18 cellular contexts compared by ENCODE assay signal in the genomic region with DNA sequence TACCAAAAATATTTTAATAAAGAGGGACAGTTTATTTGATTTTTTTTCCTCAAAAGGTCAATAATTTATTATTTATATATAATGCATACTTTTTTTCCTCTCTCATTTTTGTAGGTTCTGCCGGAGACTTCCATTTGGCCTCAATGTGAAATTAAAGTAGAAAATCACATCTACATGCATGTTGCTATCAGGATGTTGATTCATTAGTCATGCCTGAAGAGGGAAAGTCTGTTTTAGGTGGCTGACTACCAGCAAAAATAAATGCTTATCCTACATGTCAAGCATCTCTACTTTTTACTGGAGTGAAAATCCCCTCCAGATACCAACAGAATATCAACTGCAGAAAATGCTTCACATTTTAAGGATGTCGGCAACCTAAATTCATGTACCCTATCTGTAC. TPM values are rescaled to one million over a fixed set of nuclear protein-coding genes. Genes with fewer than 3 reads are reported as not detected.
A peak's percentile ranks its signal among the peaks of the same experiment; 100 is the strongest.
DNase-seq lines count a peak whose midpoint lies in the region; ATAC-seq and TF ChIP-seq lines count a peak whose summit lies in the region.
"Had no signal": no experiment of that assay in that cellular context is flagged by ENCODE, and none has a peak within 500 bp of the region (broad histone marks: within the 10 kb centered on the region; RNA-seq: fewer than 3 reads in every experiment).

No MANE protein-coding gene starts in this region.

- H3K4me1 ChIP-seq in GM23248 (ENCODE audit: insufficient read depth) (peaks cover 12% of the 10 kb centered on the region; the same call in 1 of the 2 replicates), skeletal muscle satellite cell (ENCODE audit: control insufficient read depth, insufficient read depth, low read length) (peaks cover 12% of the 10 kb centered on the region)

- H2AFZ ChIP-seq in GM23248: no peak overlapping the region
- H2AFZ ChIP-seq: PC-9 had no signal

- no peaks in the 10 kb centered on the region for H3K9me2 ChIP-seq in GM23248 (ENCODE audit: insufficient read depth)

- H3K9me3 ChIP-seq in GM23248 (ENCODE audit: low read depth): no peaks in the 10 kb centered on the region
- H3K9me3 ChIP-seq in skeletal muscle satellite cell (replicated peaks; ENCODE audit: low read length): no peaks in the 10 kb centered on the region

- TF ChIP-seq CTCF in brain microvascular endothelial cell (IDR thresholded peaks at IDR 0.05; ENCODE audit: low read depth, low read length, missing control alignments) (no peak), foreskin fibroblast (IDR thresholded peaks at IDR 0.05; ENCODE audit: low read depth, low read length) (no peak)

- DNase-seq in GM23248 (peak; percentile 17), brain microvascular endothelial cell (peak; percentile 24), foreskin fibroblast (peak; percentile 10 to 36), AML-193 (lab: John Stamatoyannopoulos, UW) (no peak), DMS53 treated with DMSO at 0.1 percent for 48 hours (lab: John Stamatoyannopoulos, UW; ENCODE audit: unreplicated experiment) (no peak), Kasumi-1 (lab: John Stamatoyannopoulos, UW) (no peak)
- DNase-seq: C1 segment of cervical spinal cord, DMS79, H7, NCI-H1105 treated with DMSO at 0.1 percent for 48 hours, NCI-H187, NCI-H226, NCI-H524, PC-9 had no signal

- 94% methylated on average over 2 of the region's 2 CpGs for WGBS in GM23248 (ENCODE audit: low coverage in 1 of 2, low lambda C conversion rate in 2 of 2, missing lambda C conversion rate in 2 of 2), 2 experiments

- no peak overlapping the region for H3K4me3 ChIP-seq in GM23248
- no peak overlapping the region for H3K4me3 ChIP-seq in brain microvascular endothelial cell (ENCODE audit: low read depth, low read length)
- no peak overlapping the region for H3K4me3 ChIP-seq in foreskin fibroblast (ENCODE audit: low read depth in 1 of 2, low read length in 2 of 2)
- no peak overlapping the region for H3K4me3 ChIP-seq in skeletal muscle satellite cell (ENCODE audit: low read length)
- H3K4me3 ChIP-seq: PC-9 had no signal

- H4K20me1 ChIP-seq in GM23248 (ENCODE audit: insufficient read depth): peaks cover 16% of the 10 kb centered on the region

- H3K79me2 ChIP-seq in GM23248 (ENCODE audit: insufficient read depth): peaks cover 96% of the 10 kb centered on the region

- peaks cover 9% of the 10 kb centered on the region for H3K36me3 ChIP-seq in GM23248 (ENCODE audit: low read depth)
- no peaks in the 10 kb centered on the region for H3K36me3 ChIP-seq in brain microvascular endothelial cell (replicated peaks)
- H3K36me3 ChIP-seq in skeletal muscle satellite cell (ENCODE audit: insufficient read depth, low read length): peaks cover 26% of the 10 kb centered on the region

- no peak for ATAC-seq in HG03520 (IDR thresholded peaks at IDR 0.05; ENCODE audit: unreplicated experiment)

- peaks cover 21% of the 10 kb centered on the region for H3F3A ChIP-seq in GM23248 (ENCODE audit: insufficient read depth)

- H3K4me2 ChIP-seq in GM23248 (ENCODE audit: unreplicated experiment) (no peak overlapping the region), skeletal muscle satellite cell (ENCODE audit: low read length) (peak overlapping the region; percentile 26)
- H3K4me2 ChIP-seq: PC-9 had no signal

- in situ Hi-C loops in GM23248 (cut with MboI): no loop called here
- in situ Hi-C loops in brain microvascular endothelial cell (cut with HindIII; ENCODE audit: low pct_ligation_motif_present, low sequenced_read_pairs): no loop called here

- H3K27ac ChIP-seq in GM23248: no peak overlapping the region
- H3K27ac ChIP-seq in brain microvascular endothelial cell: no peak overlapping the region
- H3K27ac ChIP-seq: HL-60, PC-9, RWPE1 had no signal

- H3K27me3 ChIP-seq in GM23248 (replicated peaks; ENCODE audit: insufficient read depth) (no peaks in the 10 kb centered on the region), brain microvascular endothelial cell (replicated peaks) (no peaks in the 10 kb centered on the region), skeletal muscle satellite cell (ENCODE audit: control insufficient read depth, insufficient read depth, low read length) (no peaks in the 10 kb centered on the region)

- H3K9ac ChIP-seq in GM23248: no peak overlapping the region
- H3K9ac ChIP-seq in skeletal muscle satellite cell (ENCODE audit: low read depth, low read length): no peak overlapping the region

RNA-seq across cellular contexts. Expression of a gene that starts 41.5 kb away (rescaled TPM):
- total RNA-seq in GM23248 (2014; rRNA removed; shearing (Covaris generic)): 20.6 and 32.6 TPM in 2 replicates
- polyA plus RNA-seq in GM23248 (2016; fragmentation: Nextera tagmentation; extraction: Ambion mirVana): 20.7 and 21.7 TPM in 2 replicates
- 9.8 and 10.4 TPM in 2 replicates for total RNA-seq in skeletal muscle satellite cell (2012; rRNA removed)

Comparison
In these comparisons a context has a peak if more than half of its experiments do, and no peak if none do; other contexts are left out.
1. DNase-seq: peak in GM23248 (single experiment), brain microvascular endothelial cell (single experiment) and foreskin fibroblast (2 of 2); none in AML-193 (0 of 2), DMS53 treated with DMSO at 0.1 percent for 48 hours (single experiment) and Kasumi-1 (0 of 2).